ENCODE assay signal across 1 cellular context in the genomic region with DNA sequence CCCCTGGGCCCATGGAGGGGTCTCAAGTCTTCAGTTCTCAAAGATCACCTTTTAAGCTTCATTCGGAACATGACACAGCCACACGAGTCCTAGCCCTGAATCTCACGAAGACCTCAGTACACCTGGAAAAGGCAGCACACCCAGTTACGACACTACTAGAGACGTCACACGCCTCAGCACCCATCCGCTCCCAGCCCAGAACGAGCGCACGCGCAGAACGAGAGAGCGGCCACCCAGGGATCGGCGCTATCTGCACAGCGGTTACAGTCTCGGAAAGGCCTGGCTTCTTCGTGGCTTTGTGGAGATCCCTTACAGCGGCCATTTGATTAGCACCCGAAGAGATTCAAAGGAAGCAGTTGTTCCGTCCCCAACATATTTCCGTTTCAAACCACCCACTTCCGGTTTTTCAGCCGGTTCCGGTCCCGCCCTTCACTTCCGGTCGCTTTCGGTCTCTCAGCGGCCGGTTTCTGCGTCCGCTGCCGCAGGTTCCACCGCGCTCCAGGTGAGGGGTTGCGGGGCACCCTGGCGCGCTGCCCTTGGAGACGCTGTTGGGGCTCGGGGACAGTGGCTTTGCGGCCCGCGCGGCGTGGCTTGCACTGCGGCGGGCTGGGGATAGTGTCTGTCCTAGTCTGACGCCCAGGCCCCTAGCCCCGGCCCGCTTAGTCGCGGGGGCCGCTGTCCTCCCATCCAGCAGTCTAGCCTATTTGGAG.
TF ChIP-seq lines count a peak whose summit lies in the region.

A gene with protein sequence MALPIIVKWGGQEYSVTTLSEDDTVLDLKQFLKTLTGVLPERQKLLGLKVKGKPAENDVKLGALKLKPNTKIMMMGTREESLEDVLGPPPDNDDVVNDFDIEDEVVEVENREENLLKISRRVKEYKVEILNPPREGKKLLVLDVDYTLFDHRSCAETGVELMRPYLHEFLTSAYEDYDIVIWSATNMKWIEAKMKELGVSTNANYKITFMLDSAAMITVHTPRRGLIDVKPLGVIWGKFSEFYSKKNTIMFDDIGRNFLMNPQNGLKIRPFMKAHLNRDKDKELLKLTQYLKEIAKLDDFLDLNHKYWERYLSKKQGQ (plus strand): TSS at position 432 of the 710 bp plus-strand sequence. CDS start 5,626 bp downstream, outside the sequence.

TF ChIP-seq in HepG2, 621 proteins besides CTCF, POLR2A, EP300 and RAD21 (continued from another document and continues in another):
- TF ChIP-seq CREB1 (IDR thresholded peaks at IDR 0.05) (peak; percentile 64), CREB1 (CRISPR knock-in tag; IDR thresholded peaks at IDR 0.05) (no peak; the same call in 1 of the 2 replicates), ZNF501 (CRISPR knock-in tag; IDR thresholded peaks at IDR 0.05) (peak; percentile 97), SMAD9 (CRISPR knock-in tag; IDR thresholded peaks at IDR 0.05) (peak; percentile 70; the same call in 1 of the 2 replicates), ZBTB42 (CRISPR knock-in tag; IDR thresholded peaks at IDR 0.05) (0 out of 2 replicates have a peak, but pooled peaks have one; percentile 18), RFXANK (CRISPR knock-in tag; IDR thresholded peaks at IDR 0.05) (0 out of 2 replicates have a peak, but pooled peaks have one; percentile 50), NR3C1 (CRISPR knock-in tag; IDR thresholded peaks at IDR 0.05) (no peak), ZNF468 (CRISPR knock-in tag; IDR thresholded peaks at IDR 0.05) (no peak), BRD4 (CRISPR knock-in tag; IDR thresholded peaks at IDR 0.05) (peak; percentile 57; the same call in 1 of the 2 replicates), SP2 (CRISPR knock-in tag; IDR thresholded peaks at IDR 0.05) (peak; percentile 82), ZNF431 (CRISPR knock-in tag; IDR thresholded peaks at IDR 0.05; ENCODE audit: borderline replicate concordance, low read depth) (0 out of 2 replicates have a peak, but pooled peaks have one; percentile 33), ZNF326 (CRISPR knock-in tag; IDR thresholded peaks at IDR 0.05; ENCODE audit: borderline replicate concordance) (no peak), EZH2 (conservative IDR thresholded peaks at IDR 0.05; ENCODE audit: low read depth, low read length) (no peak), MAZ (IDR thresholded peaks at IDR 0.05; ENCODE audit: borderline replicate concordance, low read depth, low read length) (no peak), MAZ (CRISPR knock-in tag; IDR thresholded peaks at IDR 0.05; ENCODE audit: low read depth) (peak; percentile 65), YY1 (IDR thresholded peaks at IDR 0.05; ENCODE audit: insufficient read depth, insufficient replicate concordance, low read depth, low read length) (peak; percentile 70), KLF6 (CRISPR knock-in tag; IDR thresholded peaks at IDR 0.05) (peak; percentile 29; the same call in 1 of the 2 replicates), FOXP1 (IDR thresholded peaks at IDR 0.05) (no peak), FOXP1 (CRISPR knock-in tag; IDR thresholded peaks at IDR 0.05) (no peak), ZNF713 (CRISPR knock-in tag; IDR thresholded peaks at IDR 0.05) (no peak), ZNF20 (CRISPR knock-in tag; IDR thresholded peaks at IDR 0.05) (no peak)
- TF ChIP-seq, protein P1, sequence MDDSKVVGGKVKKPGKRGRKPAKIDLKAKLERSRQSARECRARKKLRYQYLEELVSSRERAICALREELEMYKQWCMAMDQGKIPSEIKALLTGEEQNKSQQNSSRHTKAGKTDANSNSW (CRISPR knock-in tag; IDR thresholded peaks at IDR 0.05; ENCODE audit: borderline replicate concordance), result no peak; the same call in 1 of the 2 replicates
- TF ChIP-seq, protein P2, sequence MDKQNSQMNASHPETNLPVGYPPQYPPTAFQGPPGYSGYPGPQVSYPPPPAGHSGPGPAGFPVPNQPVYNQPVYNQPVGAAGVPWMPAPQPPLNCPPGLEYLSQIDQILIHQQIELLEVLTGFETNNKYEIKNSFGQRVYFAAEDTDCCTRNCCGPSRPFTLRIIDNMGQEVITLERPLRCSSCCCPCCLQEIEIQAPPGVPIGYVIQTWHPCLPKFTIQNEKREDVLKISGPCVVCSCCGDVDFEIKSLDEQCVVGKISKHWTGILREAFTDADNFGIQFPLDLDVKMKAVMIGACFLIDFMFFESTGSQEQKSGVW (CRISPR knock-in tag; IDR thresholded peaks at IDR 0.05; ENCODE audit: borderline replicate concordance), result no peak
- TF ChIP-seq, protein P3, sequence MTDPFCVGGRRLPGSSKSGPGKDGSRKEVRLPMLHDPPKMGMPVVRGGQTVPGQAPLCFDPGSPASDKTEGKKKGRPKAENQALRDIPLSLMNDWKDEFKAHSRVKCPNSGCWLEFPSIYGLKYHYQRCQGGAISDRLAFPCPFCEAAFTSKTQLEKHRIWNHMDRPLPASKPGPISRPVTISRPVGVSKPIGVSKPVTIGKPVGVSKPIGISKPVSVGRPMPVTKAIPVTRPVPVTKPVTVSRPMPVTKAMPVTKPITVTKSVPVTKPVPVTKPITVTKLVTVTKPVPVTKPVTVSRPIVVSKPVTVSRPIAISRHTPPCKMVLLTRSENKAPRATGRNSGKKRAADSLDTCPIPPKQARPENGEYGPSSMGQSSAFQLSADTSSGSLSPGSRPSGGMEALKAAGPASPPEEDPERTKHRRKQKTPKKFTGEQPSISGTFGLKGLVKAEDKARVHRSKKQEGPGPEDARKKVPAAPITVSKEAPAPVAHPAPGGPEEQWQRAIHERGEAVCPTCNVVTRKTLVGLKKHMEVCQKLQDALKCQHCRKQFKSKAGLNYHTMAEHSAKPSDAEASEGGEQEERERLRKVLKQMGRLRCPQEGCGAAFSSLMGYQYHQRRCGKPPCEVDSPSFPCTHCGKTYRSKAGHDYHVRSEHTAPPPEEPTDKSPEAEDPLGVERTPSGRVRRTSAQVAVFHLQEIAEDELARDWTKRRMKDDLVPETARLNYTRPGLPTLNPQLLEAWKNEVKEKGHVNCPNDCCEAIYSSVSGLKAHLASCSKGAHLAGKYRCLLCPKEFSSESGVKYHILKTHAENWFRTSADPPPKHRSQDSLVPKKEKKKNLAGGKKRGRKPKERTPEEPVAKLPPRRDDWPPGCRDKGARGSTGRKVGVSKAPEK (CRISPR knock-in tag; IDR thresholded peaks at IDR 0.05; ENCODE audit: borderline replicate concordance), result no peak
- TF ChIP-seq, protein P4, sequence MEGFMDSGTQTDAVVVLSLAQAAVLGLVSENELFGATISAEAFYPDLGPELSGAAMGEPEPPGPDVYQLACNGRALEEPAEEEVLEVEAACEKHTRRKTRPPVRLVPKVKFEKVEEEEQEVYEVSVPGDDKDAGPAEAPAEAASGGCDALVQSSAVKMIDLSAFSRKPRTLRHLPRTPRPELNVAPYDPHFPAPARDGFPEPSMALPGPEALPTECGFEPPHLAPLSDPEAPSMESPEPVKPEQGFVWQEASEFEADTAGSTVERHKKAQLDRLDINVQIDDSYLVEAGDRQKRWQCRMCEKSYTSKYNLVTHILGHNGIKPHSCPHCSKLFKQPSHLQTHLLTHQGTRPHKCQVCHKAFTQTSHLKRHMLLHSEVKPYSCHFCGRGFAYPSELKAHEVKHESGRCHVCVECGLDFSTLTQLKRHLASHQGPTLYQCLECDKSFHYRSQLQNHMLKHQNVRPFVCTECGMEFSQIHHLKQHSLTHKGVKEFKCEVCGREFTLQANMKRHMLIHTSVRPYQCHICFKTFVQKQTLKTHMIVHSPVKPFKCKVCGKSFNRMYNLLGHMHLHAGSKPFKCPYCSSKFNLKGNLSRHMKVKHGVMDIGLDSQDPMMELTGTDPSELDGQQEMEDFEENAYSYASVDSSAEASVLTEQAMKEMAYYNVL (CRISPR knock-in tag; IDR thresholded peaks at IDR 0.05; ENCODE audit: borderline replicate concordance), result peak; percentile 53; the same call in 1 of the 2 replicates
- TF ChIP-seq, protein P5, sequence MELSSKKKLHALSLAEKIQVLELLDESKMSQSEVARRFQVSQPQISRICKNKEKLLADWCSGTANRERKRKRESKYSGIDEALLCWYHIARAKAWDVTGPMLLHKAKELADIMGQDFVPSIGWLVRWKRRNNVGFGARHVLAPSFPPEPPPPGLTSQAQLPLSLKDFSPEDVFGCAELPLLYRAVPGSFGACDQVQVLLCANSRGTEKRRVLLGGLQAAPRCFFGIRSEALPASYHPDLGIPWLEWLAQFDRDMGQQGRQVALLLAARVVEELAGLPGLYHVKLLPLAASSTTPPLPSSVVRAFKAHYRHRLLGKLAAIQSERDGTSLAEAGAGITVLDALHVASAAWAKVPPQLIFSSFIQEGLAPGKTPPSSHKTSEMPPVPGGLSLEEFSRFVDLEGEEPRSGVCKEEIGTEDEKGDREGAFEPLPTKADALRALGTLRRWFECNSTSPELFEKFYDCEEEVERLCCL (CRISPR knock-in tag; IDR thresholded peaks at IDR 0.05; ENCODE audit: borderline replicate concordance), result no peak
- TF ChIP-seq, protein P6, sequence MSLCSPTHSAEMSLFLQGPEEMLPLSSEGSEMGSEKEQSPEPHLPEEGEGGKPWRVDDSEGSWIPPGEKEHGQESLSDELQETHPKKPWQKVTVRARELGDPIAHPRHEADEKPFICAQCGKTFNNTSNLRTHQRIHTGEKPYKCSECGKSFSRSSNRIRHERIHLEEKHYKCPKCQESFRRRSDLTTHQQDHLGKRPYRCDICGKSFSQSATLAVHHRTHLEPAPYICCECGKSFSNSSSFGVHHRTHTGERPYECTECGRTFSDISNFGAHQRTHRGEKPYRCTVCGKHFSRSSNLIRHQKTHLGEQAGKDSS (CRISPR knock-in tag; IDR thresholded peaks at IDR 0.05; ENCODE audit: borderline replicate concordance, low read depth), result 0 out of 2 replicates have a peak, but pooled peaks have one; percentile 11
- TF ChIP-seq, protein P7, sequence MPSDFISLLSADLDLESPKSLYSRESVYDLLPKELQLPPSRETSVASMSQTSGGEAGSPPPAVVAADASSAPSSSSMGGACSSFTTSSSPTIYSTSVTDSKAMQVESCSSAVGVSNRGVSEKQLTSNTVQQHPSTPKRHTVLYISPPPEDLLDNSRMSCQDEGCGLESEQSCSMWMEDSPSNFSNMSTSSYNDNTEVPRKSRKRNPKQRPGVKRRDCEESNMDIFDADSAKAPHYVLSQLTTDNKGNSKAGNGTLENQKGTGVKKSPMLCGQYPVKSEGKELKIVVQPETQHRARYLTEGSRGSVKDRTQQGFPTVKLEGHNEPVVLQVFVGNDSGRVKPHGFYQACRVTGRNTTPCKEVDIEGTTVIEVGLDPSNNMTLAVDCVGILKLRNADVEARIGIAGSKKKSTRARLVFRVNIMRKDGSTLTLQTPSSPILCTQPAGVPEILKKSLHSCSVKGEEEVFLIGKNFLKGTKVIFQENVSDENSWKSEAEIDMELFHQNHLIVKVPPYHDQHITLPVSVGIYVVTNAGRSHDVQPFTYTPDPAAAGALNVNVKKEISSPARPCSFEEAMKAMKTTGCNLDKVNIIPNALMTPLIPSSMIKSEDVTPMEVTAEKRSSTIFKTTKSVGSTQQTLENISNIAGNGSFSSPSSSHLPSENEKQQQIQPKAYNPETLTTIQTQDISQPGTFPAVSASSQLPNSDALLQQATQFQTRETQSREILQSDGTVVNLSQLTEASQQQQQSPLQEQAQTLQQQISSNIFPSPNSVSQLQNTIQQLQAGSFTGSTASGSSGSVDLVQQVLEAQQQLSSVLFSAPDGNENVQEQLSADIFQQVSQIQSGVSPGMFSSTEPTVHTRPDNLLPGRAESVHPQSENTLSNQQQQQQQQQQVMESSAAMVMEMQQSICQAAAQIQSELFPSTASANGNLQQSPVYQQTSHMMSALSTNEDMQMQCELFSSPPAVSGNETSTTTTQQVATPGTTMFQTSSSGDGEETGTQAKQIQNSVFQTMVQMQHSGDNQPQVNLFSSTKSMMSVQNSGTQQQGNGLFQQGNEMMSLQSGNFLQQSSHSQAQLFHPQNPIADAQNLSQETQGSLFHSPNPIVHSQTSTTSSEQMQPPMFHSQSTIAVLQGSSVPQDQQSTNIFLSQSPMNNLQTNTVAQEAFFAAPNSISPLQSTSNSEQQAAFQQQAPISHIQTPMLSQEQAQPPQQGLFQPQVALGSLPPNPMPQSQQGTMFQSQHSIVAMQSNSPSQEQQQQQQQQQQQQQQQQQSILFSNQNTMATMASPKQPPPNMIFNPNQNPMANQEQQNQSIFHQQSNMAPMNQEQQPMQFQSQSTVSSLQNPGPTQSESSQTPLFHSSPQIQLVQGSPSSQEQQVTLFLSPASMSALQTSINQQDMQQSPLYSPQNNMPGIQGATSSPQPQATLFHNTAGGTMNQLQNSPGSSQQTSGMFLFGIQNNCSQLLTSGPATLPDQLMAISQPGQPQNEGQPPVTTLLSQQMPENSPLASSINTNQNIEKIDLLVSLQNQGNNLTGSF (CRISPR knock-in tag; IDR thresholded peaks at IDR 0.05), result no peak; the same call in none of the 2 replicates
- TF ChIP-seq, protein P8, sequence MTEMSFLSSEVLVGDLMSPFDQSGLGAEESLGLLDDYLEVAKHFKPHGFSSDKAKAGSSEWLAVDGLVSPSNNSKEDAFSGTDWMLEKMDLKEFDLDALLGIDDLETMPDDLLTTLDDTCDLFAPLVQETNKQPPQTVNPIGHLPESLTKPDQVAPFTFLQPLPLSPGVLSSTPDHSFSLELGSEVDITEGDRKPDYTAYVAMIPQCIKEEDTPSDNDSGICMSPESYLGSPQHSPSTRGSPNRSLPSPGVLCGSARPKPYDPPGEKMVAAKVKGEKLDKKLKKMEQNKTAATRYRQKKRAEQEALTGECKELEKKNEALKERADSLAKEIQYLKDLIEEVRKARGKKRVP (CRISPR knock-in tag; IDR thresholded peaks at IDR 0.05), result peak in 1 of 2 experiments; percentile 59; a peak in 1 of 4 replicates
- TF ChIP-seq, protein P9, sequence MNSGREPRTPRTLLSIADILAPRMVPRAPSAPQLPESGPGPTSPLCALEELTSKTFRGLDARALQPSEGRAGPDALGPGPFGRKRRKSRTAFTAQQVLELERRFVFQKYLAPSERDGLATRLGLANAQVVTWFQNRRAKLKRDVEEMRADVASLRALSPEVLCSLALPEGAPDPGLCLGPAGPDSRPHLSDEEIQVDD (CRISPR knock-in tag; IDR thresholded peaks at IDR 0.05; ENCODE audit: borderline replicate concordance), result peak; percentile 32; the same call in 1 of the 2 replicates
- TF ChIP-seq, protein P10, sequence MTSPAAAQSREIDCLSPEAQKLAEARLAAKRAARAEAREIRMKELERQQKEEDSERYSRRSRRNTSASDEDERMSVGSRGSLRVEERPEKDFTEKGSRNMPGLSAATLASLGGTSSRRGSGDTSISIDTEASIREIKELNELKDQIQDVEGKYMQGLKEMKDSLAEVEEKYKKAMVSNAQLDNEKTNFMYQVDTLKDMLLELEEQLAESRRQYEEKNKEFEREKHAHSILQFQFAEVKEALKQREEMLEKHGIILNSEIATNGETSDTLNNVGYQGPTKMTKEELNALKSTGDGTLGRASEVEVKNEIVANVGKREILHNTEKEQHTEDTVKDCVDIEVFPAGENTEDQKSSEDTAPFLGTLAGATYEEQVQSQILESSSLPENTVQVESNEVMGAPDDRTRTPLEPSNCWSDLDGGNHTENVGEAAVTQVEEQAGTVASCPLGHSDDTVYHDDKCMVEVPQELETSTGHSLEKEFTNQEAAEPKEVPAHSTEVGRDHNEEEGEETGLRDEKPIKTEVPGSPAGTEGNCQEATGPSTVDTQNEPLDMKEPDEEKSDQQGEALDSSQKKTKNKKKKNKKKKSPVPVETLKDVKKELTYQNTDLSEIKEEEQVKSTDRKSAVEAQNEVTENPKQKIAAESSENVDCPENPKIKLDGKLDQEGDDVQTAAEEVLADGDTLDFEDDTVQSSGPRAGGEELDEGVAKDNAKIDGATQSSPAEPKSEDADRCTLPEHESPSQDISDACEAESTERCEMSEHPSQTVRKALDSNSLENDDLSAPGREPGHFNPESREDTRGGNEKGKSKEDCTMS (CRISPR knock-in tag; conservative IDR thresholded peaks at IDR 0.05), result no peak
- TF ChIP-seq, protein P11, sequence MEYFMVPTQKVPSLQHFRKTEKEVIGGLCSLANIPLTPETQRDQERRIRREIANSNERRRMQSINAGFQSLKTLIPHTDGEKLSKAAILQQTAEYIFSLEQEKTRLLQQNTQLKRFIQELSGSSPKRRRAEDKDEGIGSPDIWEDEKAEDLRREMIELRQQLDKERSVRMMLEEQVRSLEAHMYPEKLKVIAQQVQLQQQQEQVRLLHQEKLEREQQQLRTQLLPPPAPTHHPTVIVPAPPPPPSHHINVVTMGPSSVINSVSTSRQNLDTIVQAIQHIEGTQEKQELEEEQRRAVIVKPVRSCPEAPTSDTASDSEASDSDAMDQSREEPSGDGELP (IDR thresholded peaks at IDR 0.05; ENCODE audit: borderline replicate concordance, low read depth), result peak; percentile 86; the same call in 1 of the 2 replicates
